Comparison of ENCODE assay signal across 8 cellular contexts in genomic region chr4:6674500-6675149, GRCh38. TPM values are rescaled to one million over a fixed set of nuclear protein-coding genes. Genes with fewer than 3 reads are reported as not detected.
DNase-seq lines count a peak whose midpoint lies in the region; ATAC-seq and TF ChIP-seq lines count a peak whose summit lies in the region.

No MANE protein-coding gene starts in this region.

- H3K9ac ChIP-seq in adipocyte (ENCODE audit: low read length) (peak overlapping the region; percentile 88), iPS-18a (ENCODE audit: low read length) (peak overlapping the region; percentile 64), smooth muscle cell (ENCODE audit: low read depth) (peak overlapping the region; percentile 47)

- H3K9me3 ChIP-seq in DOHH2 (ENCODE audit: control insufficient read depth, insufficient read depth, low read length) = no peaks in the 10 kb centered on the region
- no peaks in the 10 kb centered on the region for H3K9me3 ChIP-seq in SJCRH30 (replicated peaks)
- no peaks in the 10 kb centered on the region for H3K9me3 ChIP-seq in adipocyte (ENCODE audit: control insufficient read depth, low read length)
- no peaks in the 10 kb centered on the region for H3K9me3 ChIP-seq in iPS-18a (ENCODE audit: control insufficient read depth, low read depth, low read length)
- H3K9me3 ChIP-seq in smooth muscle cell (replicated peaks; ENCODE audit: low read depth) = no peaks in the 10 kb centered on the region

- H4K20me1 ChIP-seq in DOHH2 (ENCODE audit: control insufficient read depth, insufficient read depth, low read depth, low read length) = peaks cover 14% of the 10 kb centered on the region; the same call in 1 of the 2 replicates
- peaks cover 25% of the 10 kb centered on the region for H4K20me1 ChIP-seq in smooth muscle cell (ENCODE audit: low read depth)

- H3K4me3 ChIP-seq in DOHH2 (ENCODE audit: low read length) (peak overlapping the region; percentile 80), SJCRH30 (peak overlapping the region; percentile 67), adipocyte (ENCODE audit: low read length) (peak overlapping the region; percentile 89), iPS-18a (ENCODE audit: low read length) (peak overlapping the region; percentile 80), smooth muscle cell (peak overlapping the region; percentile 69)

- peaks cover 3% of the 10 kb centered on the region; the same call in 1 of the 2 replicates for H3F3A ChIP-seq in DOHH2 (ENCODE audit: control insufficient read depth, insufficient read depth)
- no peaks in the 10 kb centered on the region for H3F3A ChIP-seq in smooth muscle cell (ENCODE audit: low read depth)

- no peaks in the 10 kb centered on the region for H3K27me3 ChIP-seq in DOHH2 (ENCODE audit: control insufficient read depth, low read length)
- no peaks in the 10 kb centered on the region for H3K27me3 ChIP-seq in SJCRH30
- H3K27me3 ChIP-seq in adipocyte (replicated peaks; ENCODE audit: control insufficient read depth, insufficient read depth, low read length) = no peaks in the 10 kb centered on the region
- peaks cover 5% of the 10 kb centered on the region for H3K27me3 ChIP-seq in iPS-18a (ENCODE audit: control insufficient read depth, insufficient read depth, low read length)
- H3K27me3 ChIP-seq in smooth muscle cell (ENCODE audit: low read depth) = no peaks in the 10 kb centered on the region

- H3K36me3 ChIP-seq in DOHH2 (ENCODE audit: control insufficient read depth, low read length) (peaks cover 34% of the 10 kb centered on the region), SJCRH30 (peaks cover 12% of the 10 kb centered on the region), adipocyte (ENCODE audit: control insufficient read depth, insufficient read depth, low read length, severe bottlenecking) (no peaks in the 10 kb centered on the region), iPS-18a (ENCODE audit: control insufficient read depth, low read depth, low read length) (peaks cover 16% of the 10 kb centered on the region), smooth muscle cell (ENCODE audit: low read depth) (no peaks in the 10 kb centered on the region)

- peak; percentile 54 for DNase-seq in HT1080 (ENCODE audit: low read depth)
- DNase-seq in SJCRH30 = peak in 1 of 2 experiments; percentile 38
- DNase-seq in adipocyte (ENCODE audit: low read depth) = peak; percentile 27
- no peak for DNase-seq in smooth muscle cell (lab: John Stamatoyannopoulos, UW; ENCODE audit: unreplicated experiment)
- no peak for DNase-seq in COLO829 (ENCODE audit: low spot score)

- TF ChIP-seq CTCF in DOHH2 (IDR thresholded peaks at IDR 0.05; ENCODE audit: low read depth, low read length, poor library complexity, severe bottlenecking) (peak; percentile 66), smooth muscle cell (IDR thresholded peaks at IDR 0.05; ENCODE audit: borderline replicate concordance, insufficient read depth, poor library complexity, severe bottlenecking) (peak; percentile 30)

- H3K27ac ChIP-seq in DOHH2 (ENCODE audit: low read depth, low read length) (peak overlapping the region; percentile 78), SJCRH30 (no peak overlapping the region), iPS-18a (ENCODE audit: low read length) (no peak overlapping the region), smooth muscle cell (ENCODE audit: low read depth) (no peak overlapping the region)

- H3K9me2 ChIP-seq in DOHH2 (replicated peaks; ENCODE audit: control insufficient read depth, low read length) = no peaks in the 10 kb centered on the region

- peaks cover 48% of the 10 kb centered on the region for H3K79me2 ChIP-seq in DOHH2 (ENCODE audit: control insufficient read depth, low read length)
- peaks cover 16% of the 10 kb centered on the region for H3K79me2 ChIP-seq in smooth muscle cell (ENCODE audit: low read depth)

- peak; percentile 46 for ATAC-seq in GM21390 (IDR thresholded peaks at IDR 0.05; ENCODE audit: unreplicated experiment)

- H3K4me1 ChIP-seq in DOHH2 (ENCODE audit: control insufficient read depth, low read length) = peaks cover 36% of the 10 kb centered on the region
- H3K4me1 ChIP-seq in SJCRH30 = peaks cover 3% of the 10 kb centered on the region; the same call in 1 of the 2 replicates
- peaks cover 18% of the 10 kb centered on the region for H3K4me1 ChIP-seq in adipocyte (ENCODE audit: control insufficient read depth, insufficient read depth, low read length)
- H3K4me1 ChIP-seq in iPS-18a (ENCODE audit: control insufficient read depth, low read depth, low read length) = peaks cover 6% of the 10 kb centered on the region
- H3K4me1 ChIP-seq in smooth muscle cell (ENCODE audit: low read depth) = peaks cover 22% of the 10 kb centered on the region

- peak overlapping the region; percentile 64 for H3K4me2 ChIP-seq in DOHH2 (ENCODE audit: low read length)
- peak overlapping the region; percentile 97 for H3K4me2 ChIP-seq in smooth muscle cell

- WGBS in smooth muscle cell (ENCODE audit: low lambda C conversion rate) = 9% methylated on average over 38 of the region's 40 CpGs

- peak overlapping the region; percentile 59 for H2AFZ ChIP-seq in smooth muscle cell (ENCODE audit: low read depth)

RNA-seq across cellular contexts. Expression of gene S100P, which starts 19.1 kb away (rescaled TPM):
- total RNA-seq in HT1080 (2014; rRNA removed; shearing (Covaris generic)) = not detected in 2 replicates
- not detected in 2 replicates for polyA plus RNA-seq in HT1080 (2015; cell fraction: cytosol; rRNA removed)
- polyA plus RNA-seq in HT1080 (2015; cell fraction: nucleus; rRNA removed) = not detected in 2 replicates
- total RNA-seq in SJCRH30 (2014; rRNA removed; shearing (Covaris generic)) = 0.13 and 0.18 TPM in 2 replicates
- total RNA-seq in smooth muscle cell = 1.3 and 4.0 TPM in 2 replicates
- polyA plus RNA-seq in smooth muscle cell = 6.6 and 27.3 TPM in 2 replicates

RNA-seq across cellular contexts. Expression of gene MRFAP1, which starts 34.1 kb away (rescaled TPM):
- 126 and 155 TPM in 2 replicates for total RNA-seq in HT1080 (2014; rRNA removed; shearing (Covaris generic))
- 374 and 385 TPM in 2 replicates for polyA plus RNA-seq in HT1080 (2015; cell fraction: cytosol; rRNA removed)
- polyA plus RNA-seq in HT1080 (2015; cell fraction: nucleus; rRNA removed) = 183 and 194 TPM in 2 replicates
- 306 and 313 TPM in 2 replicates for total RNA-seq in SJCRH30 (2014; rRNA removed; shearing (Covaris generic))
- total RNA-seq in smooth muscle cell = 165 TPM in 2 replicates
- 206 and 231 TPM in 2 replicates for polyA plus RNA-seq in smooth muscle cell

RNA-seq across cellular contexts. Expression of gene MRFAP1L1, which starts 35.0 kb away (rescaled TPM):
- 65.0 and 70.6 TPM in 2 replicates for total RNA-seq in HT1080 (2014; rRNA removed; shearing (Covaris generic))
- 58.3 and 72.5 TPM in 2 replicates for polyA plus RNA-seq in HT1080 (2015; cell fraction: cytosol; rRNA removed)
- 51.9 and 59.4 TPM in 2 replicates for polyA plus RNA-seq in HT1080 (2015; cell fraction: nucleus; rRNA removed)
- total RNA-seq in SJCRH30 (2014; rRNA removed; shearing (Covaris generic)) = 88.4 and 88.7 TPM in 2 replicates
- 67.1 and 70.2 TPM in 2 replicates for total RNA-seq in smooth muscle cell
- 46.2 and 48.9 TPM in 2 replicates for polyA plus RNA-seq in smooth muscle cell

RNA-seq across cellular contexts. Expression of gene BLOC1S4, which starts 41.3 kb away (rescaled TPM):
- total RNA-seq in HT1080 (2014; rRNA removed; shearing (Covaris generic)) = 23.8 and 24.5 TPM in 2 replicates
- polyA plus RNA-seq in HT1080 (2015; cell fraction: cytosol; rRNA removed) = 22.3 and 25.5 TPM in 2 replicates
- polyA plus RNA-seq in HT1080 (2015; cell fraction: nucleus; rRNA removed) = 12.0 and 13.1 TPM in 2 replicates
- 17.2 and 18.2 TPM in 2 replicates for total RNA-seq in SJCRH30 (2014; rRNA removed; shearing (Covaris generic))
- total RNA-seq in smooth muscle cell = 20.6 and 21.8 TPM in 2 replicates
- 39.8 and 41.8 TPM in 2 replicates for polyA plus RNA-seq in smooth muscle cell

Comparison
In these comparisons a context has a peak if more than half of its experiments do, and no peak if none do; other contexts are left out.
1. DNase-seq: peak in HT1080 (single experiment) and adipocyte (single experiment); none in smooth muscle cell (single experiment) and COLO829 (single experiment).
2. Peak in every context shown above with its lines, with median percentiles within 50 percentile points of each other: H3K4me3 ChIP-seq and H3K9ac ChIP-seq.